ENCODE assay signal across 16 cellular contexts in the genomic region with DNA sequence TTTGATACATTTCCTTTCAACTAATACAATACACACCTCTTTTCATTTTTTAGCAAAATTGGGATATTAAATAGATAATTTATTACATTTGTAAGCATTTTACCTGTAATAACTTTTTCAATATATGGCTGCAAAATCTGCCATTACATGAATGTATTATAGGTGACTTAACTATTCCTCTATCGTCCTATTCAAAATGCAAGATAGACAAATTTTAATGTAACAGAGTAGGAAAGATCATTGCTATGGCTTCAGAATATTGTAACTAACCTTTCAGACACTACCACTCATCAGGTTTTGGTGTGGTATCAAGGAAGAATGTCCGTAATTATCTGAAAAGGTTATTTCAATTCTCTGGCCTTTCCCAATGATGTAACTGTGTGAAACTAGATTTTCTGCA.
DNase-seq lines count a peak whose midpoint lies in the region; ATAC-seq, FAIRE-seq and TF ChIP-seq lines count a peak whose summit lies in the region.
"Had no signal": no experiment of that assay in that cellular context is flagged by ENCODE, and none has a peak within 500 bp of the region (broad histone marks: within the 10 kb centered on the region; RNA-seq: fewer than 3 reads in every experiment).

No MANE protein-coding gene starts in this region.

- no peak for FAIRE-seq in HTR-8/SVneo (lab: Jason Lieb, UNC)

- peaks cover 36% of the 10 kb centered on the region; the same call in 1 of the 2 replicates for H4K20me1 ChIP-seq in OCI-LY7 (ENCODE audit: insufficient read depth, low read length)

- CTCF ChIA-PET in activated CD8-positive, alpha-beta memory T cell treated with anti-CD3 and anti-CD28 coated beads, Interleukin-2, amount 10 ng/mL, durations not matched to agents 7 days and 5 days (lab: Charles Lee), result interaction anchor here (1.7 to 2.7 kb wide), 5 partner anchors 8 to 275 kb away, joined by 5 to 14 read pairs (median 10); a partner anchor contains a TSS
- CTCF ChIA-PET in OCI-LY7 (lab: Charles Lee; ENCODE audit: unreplicated experiment), result no interaction called here

- H3K36me3 Mint-ChIP-seq in activated CD8-positive, alpha-beta memory T cell treated with anti-CD3 and anti-CD28 coated beads, Interleukin-2, amount 10 ng/mL, durations not matched to agents 7 days and 5 days, result peaks cover 46% of the 10 kb centered on the region
- H3K36me3 Mint-ChIP-seq in central memory CD8-positive, alpha-beta T cell (ENCODE audit: insufficient read depth), result peaks cover 43% of the 10 kb centered on the region

- TF ChIP-seq CTCF in OCI-LY7 (conservative IDR thresholded peaks at IDR 0.05; ENCODE audit: low read length), result no peak

- peak overlapping the region; percentile 71 for H3K4me2 ChIP-seq in OCI-LY7 (ENCODE audit: low read length)

- no peaks in the 10 kb centered on the region for H3K9me3 ChIP-seq in OCI-LY7 (ENCODE audit: low read length)

- H3K36me3 ChIP-seq in OCI-LY7 (ENCODE audit: insufficient read depth, low read length), result peaks cover 84% of the 10 kb centered on the region
- H3K36me3 ChIP-seq: left ventricle myocardium inferior had no signal

- no peak for DNase-seq in activated CD8-positive, alpha-beta memory T cell treated with anti-CD3 and anti-CD28 coated beads, Interleukin-2, amount 10 ng/mL, durations not matched to agents 7 days and 5 days
- no peak for DNase-seq in activated CD8-positive, alpha-beta memory T cell treated with anti-CD3 and anti-CD28 coated beads, Interleukin-2, amount 50 U/mL, for 4 hours
- DNase-seq in OCI-LY7 (ENCODE audit: low spot score) (no peak), epidermal melanocyte (ENCODE audit: insufficient read length, low spot score) (no peak), HTR-8/SVneo (ENCODE audit: insufficient read length, low spot score) (no peak)
- no peak for DNase-seq in central memory CD8-positive, alpha-beta T cell (ENCODE audit: low spot score in 2 of 2)
- DNase-seq in stimulated activated naive CD8-positive, alpha-beta T cell treated with anti-CD3 and anti-CD28 coated beads, Interleukin-15, amount 100 ng/mL, for 72 hours, result no peak
- DNase-seq: dermis blood vessel endothelial cell; DMS 273 treated with DMSO at 0.1 percent for 48 hours; H7; left ventricle myocardium inferior; NCI-H1417; NCI-H226; stimulated activated CD4-positive, alpha-beta T cell treated with anti-CD3 and anti-CD28 coated beads, Interleukin-1b, Interleukin-23, amount 100 ng/mL, for 48 hours had no signal

- H3K79me2 ChIP-seq in OCI-LY7 (ENCODE audit: insufficient read depth, low read depth, low read length), result peaks cover 100% of the 10 kb centered on the region

- peak overlapping the region; percentile 69 for H3K4me3 Mint-ChIP-seq in activated CD8-positive, alpha-beta memory T cell treated with anti-CD3 and anti-CD28 coated beads, Interleukin-2, amount 10 ng/mL, durations not matched to agents 7 days and 5 days
- H3K4me3 Mint-ChIP-seq in central memory CD8-positive, alpha-beta T cell, result peak overlapping the region; percentile 64
- peak overlapping the region; percentile 67 to 83 for H3K4me3 Mint-ChIP-seq in stimulated activated naive CD8-positive, alpha-beta T cell treated with anti-CD3 and anti-CD28 coated beads, Interleukin-15, amount 100 ng/mL, for 72 hours
- H3K4me3 Mint-ChIP-seq: neural crest cell had no signal

- H3K4me1 Mint-ChIP-seq in activated CD8-positive, alpha-beta memory T cell treated with anti-CD3 and anti-CD28 coated beads, Interleukin-2, amount 10 ng/mL, durations not matched to agents 7 days and 5 days, result peaks cover 86% of the 10 kb centered on the region
- peaks cover 96% of the 10 kb centered on the region for H3K4me1 Mint-ChIP-seq in central memory CD8-positive, alpha-beta T cell
- peaks cover 97% of the 10 kb centered on the region for H3K4me1 Mint-ChIP-seq in stimulated activated naive CD8-positive, alpha-beta T cell treated with anti-CD3 and anti-CD28 coated beads, Interleukin-15, amount 100 ng/mL, for 72 hours

- no peaks in the 10 kb centered on the region for H3K9me2 ChIP-seq in OCI-LY7 (ENCODE audit: insufficient read depth, low read length)

- H3K9me3 Mint-ChIP-seq in activated CD8-positive, alpha-beta memory T cell treated with anti-CD3 and anti-CD28 coated beads, Interleukin-2, amount 10 ng/mL, durations not matched to agents 7 days and 5 days (ENCODE audit: low read depth), result peaks cover 3% of the 10 kb centered on the region
- peaks cover 5% of the 10 kb centered on the region for H3K9me3 Mint-ChIP-seq in central memory CD8-positive, alpha-beta T cell
- H3K9me3 Mint-ChIP-seq in stimulated activated naive CD8-positive, alpha-beta T cell treated with anti-CD3 and anti-CD28 coated beads, Interleukin-15, amount 100 ng/mL, for 72 hours, result peaks cover 4 to 12% of the 10 kb centered on the region in 2 donors

- POLR2A ChIA-PET in OCI-LY7 (lab: Charles Lee), result interaction anchor here (0.7 to 1.3 kb wide), 4 partner anchors 12 to 193 kb away, joined by 3 to 10 read pairs (median 6); no protein-coding TSS in a partner anchor

- no peak overlapping the region for H2AFZ ChIP-seq in OCI-LY7 (ENCODE audit: low read length)

- H3K27ac ChIP-seq in OCI-LY7 (ENCODE audit: low read depth, low read length, poor library complexity, severe bottlenecking), result peak overlapping the region; percentile 30
- H3K27ac ChIP-seq: left ventricle myocardium inferior had no signal

- H3K27me3 Mint-ChIP-seq in activated CD8-positive, alpha-beta memory T cell treated with anti-CD3 and anti-CD28 coated beads, Interleukin-2, amount 10 ng/mL, durations not matched to agents 7 days and 5 days, result no peaks in the 10 kb centered on the region
- H3K27me3 Mint-ChIP-seq in central memory CD8-positive, alpha-beta T cell, result no peaks in the 10 kb centered on the region
- H3K27me3 Mint-ChIP-seq in stimulated activated naive CD8-positive, alpha-beta T cell treated with anti-CD3 and anti-CD28 coated beads, Interleukin-15, amount 100 ng/mL, for 72 hours, result no peaks in the 10 kb centered on the region

- H3K27ac Mint-ChIP-seq in activated CD8-positive, alpha-beta memory T cell treated with anti-CD3 and anti-CD28 coated beads, Interleukin-2, amount 10 ng/mL, durations not matched to agents 7 days and 5 days, result peak overlapping the region; percentile 93
- H3K27ac Mint-ChIP-seq in central memory CD8-positive, alpha-beta T cell (ENCODE audit: low read depth), result peak overlapping the region; percentile 97
- peak overlapping the region; percentile 95 to 99 for H3K27ac Mint-ChIP-seq in stimulated activated naive CD8-positive, alpha-beta T cell treated with anti-CD3 and anti-CD28 coated beads, Interleukin-15, amount 100 ng/mL, for 72 hours

- intact Hi-C loops in OCI-LY7 (cut with micrococcal nuclease; ENCODE audit: unreplicated experiment), result no loop called here

- no TSS peak for BruUV-seq in OCI-LY7 (replicated peaks; lab: Mats Ljungman, UMichigan)

- ATAC-seq in activated CD8-positive, alpha-beta memory T cell treated with anti-CD3 and anti-CD28 coated beads, Interleukin-2, amount 10 ng/mL, durations not matched to agents 7 days and 5 days, result no peak
- ATAC-seq in central memory CD8-positive, alpha-beta T cell (replicated peaks; ENCODE audit: extremely low read depth, poor library complexity, severe bottlenecking), result no peak
- no peak for ATAC-seq in stimulated activated naive CD8-positive, alpha-beta T cell treated with anti-CD3 and anti-CD28 coated beads, Interleukin-15, amount 100 ng/mL, for 72 hours
- no peak for ATAC-seq in GM21526 (IDR thresholded peaks at IDR 0.05; ENCODE audit: low FRiP score, unreplicated experiment)

- H3K4me1 ChIP-seq in OCI-LY7 (ENCODE audit: insufficient read depth, low read length, poor library complexity, severe bottlenecking), result peaks cover 81% of the 10 kb centered on the region

- H3K4me3 ChIP-seq in OCI-LY7 (ENCODE audit: low read depth, low read length, poor library complexity, severe bottlenecking), result peak overlapping the region; percentile 40
- H3K4me3 ChIP-seq: left ventricle myocardium inferior had no signal
